Comparison of ENCODE assay signal across 8 cellular contexts in the genomic region with DNA sequence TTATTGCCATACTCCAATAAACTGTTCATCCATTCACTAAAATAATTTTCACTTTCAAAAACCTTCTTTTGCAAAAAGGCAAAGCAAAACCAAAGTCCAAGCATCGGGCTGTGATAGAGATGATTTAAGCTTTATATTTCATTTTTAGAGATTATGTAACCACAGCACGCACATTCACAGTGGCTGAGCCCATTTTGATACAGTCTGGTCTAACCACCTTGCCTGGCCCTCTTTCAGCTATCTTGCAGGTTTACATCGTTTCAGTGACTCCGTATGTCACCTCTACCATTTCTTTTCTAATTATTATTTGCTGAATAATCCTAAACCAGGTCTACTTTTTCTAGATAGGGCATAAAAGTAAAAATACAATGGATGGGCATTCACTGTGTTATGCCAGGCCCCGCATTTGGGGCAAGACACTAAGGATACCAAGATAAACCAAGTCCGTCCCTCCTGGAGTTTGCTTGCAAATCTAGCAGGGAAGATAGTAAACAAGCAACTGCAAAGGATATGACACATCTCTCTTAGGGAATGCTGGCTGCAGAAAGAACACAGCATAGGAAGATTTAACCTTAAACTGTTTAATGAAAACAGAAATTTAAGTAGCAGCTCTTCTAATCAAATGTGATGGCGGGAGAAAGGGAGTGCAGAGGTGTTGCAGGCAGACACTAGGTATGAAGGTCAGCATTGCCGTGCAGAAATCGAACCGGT. TPM values are rescaled to one million over a fixed set of nuclear protein-coding genes. Genes with fewer than 3 reads are reported as not detected.
DNase-seq lines count a peak whose midpoint lies in the region; ATAC-seq and TF ChIP-seq lines count a peak whose summit lies in the region.

No MANE protein-coding gene starts in this region.

- WGBS in adrenal gland, 4 donors: 24 to 31% (median 28%) methylated on average over 10 of the region's 10 CpGs
- 21 to 27% methylated on average over 9 to 10 of the region's 10 CpGs for WGBS in transverse colon (ENCODE audit: low coverage in 1 of 2), 2 donors

- DNase-seq in activated T-cell treated with anti-CD3 and anti-CD28 coated beads, Interleukin-2, amount 50 U/mL, for 4 hours: no peak
- no peak for DNase-seq in activated T-cell treated with anti-CD3 and anti-CD28 coated beads, Interleukin-2, amount 50 U/mL, for 1 hour
- peak in 1 of 7 donors; percentile 27 for DNase-seq in adrenal gland
- no peak for DNase-seq in kidney epithelial cell (ENCODE audit: low read depth)
- no peak for DNase-seq in transverse colon
- no peak for DNase-seq in NK-92 (lab: John Stamatoyannopoulos, UW; ENCODE audit: unreplicated experiment)
- no peak for DNase-seq in stimulated activated CD4-positive, alpha-beta T cell treated with anti-CD3 and anti-CD28 coated beads, Interleukin-4, amount 100 ng/mL, for 24 hours

- H3K27me3 ChIP-seq in adrenal gland: no peaks in the 10 kb centered on the region
- H3K27me3 ChIP-seq in kidney epithelial cell (ENCODE audit: control insufficient read depth, insufficient read depth, low read length): no peaks in the 10 kb centered on the region
- no peaks in the 10 kb centered on the region for H3K27me3 ChIP-seq in transverse colon

- in situ Hi-C loops in transverse colon (cut with MboI; ENCODE audit: low pct_ligation_motif_present in 1 of 4, low pct_unique_long_range_greater_than_20kb in 1 of 4, low sequenced_read_pairs in 3 of 4): loop anchor here in 1 of 4 donors (25.0 kb wide), 1 partner anchor 385 kb away; no protein-coding TSS in a partner anchor

- H3K9me3 ChIP-seq in adrenal gland (replicated peaks in 1 of 3) (no peaks in the 10 kb centered on the region), transverse colon (no peaks in the 10 kb centered on the region)

- TF ChIP-seq POLR2A in adrenal gland (IDR thresholded peaks at IDR 0.05) (no peak), transverse colon (IDR thresholded peaks at IDR 0.05) (no peak)

- no peaks in the 10 kb centered on the region for H3K9me3 Mint-ChIP-seq in activated T-cell treated with anti-CD3 and anti-CD28 coated beads, Interleukin-2, amount 50 U/mL, for 4 hours

- H3K4me1 ChIP-seq in adrenal gland (replicated peaks in 1 of 2) (peaks cover 35 to 45% of the 10 kb centered on the region in 2 donors), transverse colon (peaks cover 22 to 51% (median 38%) of the 10 kb centered on the region in 4 donors)

- peak overlapping the region; percentile 97 for H3K4me3 Mint-ChIP-seq in activated T-cell treated with anti-CD3 and anti-CD28 coated beads, Interleukin-2, amount 50 U/mL, for 4 hours

- TF ChIP-seq CTCF in adrenal gland (IDR thresholded peaks at IDR 0.05) (no peak), kidney epithelial cell (IDR thresholded peaks at IDR 0.05; ENCODE audit: insufficient read depth, low read length, poor library complexity, severe bottlenecking) (no peak), transverse colon (IDR thresholded peaks at IDR 0.05) (no peak)

- intact Hi-C loops in adrenal gland (cut with DNase I): loop anchor here in 1 of 2 donors (5.0 kb wide), 1 partner anchor 85 kb away; a partner anchor contains a TSS
- intact Hi-C loops in transverse colon (cut with DNase I; ENCODE audit: low total_unique reads): loop anchor here (5.0 kb wide), 1 partner anchor 175 kb away; a partner anchor contains a TSS

- peaks cover 52% of the 10 kb centered on the region for H3K4me1 Mint-ChIP-seq in activated T-cell treated with anti-CD3 and anti-CD28 coated beads, Interleukin-2, amount 50 U/mL, for 4 hours (ENCODE audit: low read depth)

- H3K27me3 Mint-ChIP-seq in activated T-cell treated with anti-CD3 and anti-CD28 coated beads, Interleukin-2, amount 50 U/mL, for 4 hours (ENCODE audit: low read depth): no peaks in the 10 kb centered on the region

- H3K27ac ChIP-seq in adrenal gland (peak overlapping the region; percentile 94 to 99 (median 98)), transverse colon (peak overlapping the region; percentile 99 to 100 (median 99))

- no peak for TF ChIP-seq EP300 in transverse colon (IDR thresholded peaks at IDR 0.05; ENCODE audit: low read depth)

- H3K36me3 Mint-ChIP-seq in activated T-cell treated with anti-CD3 and anti-CD28 coated beads, Interleukin-2, amount 50 U/mL, for 4 hours (ENCODE audit: insufficient read depth): peaks cover 15% of the 10 kb centered on the region

- no peak for ATAC-seq in activated T-cell treated with anti-CD3 and anti-CD28 coated beads, Interleukin-2, amount 50 U/mL, for 4 hours
- no peak for ATAC-seq in HG03469 (IDR thresholded peaks at IDR 0.05; ENCODE audit: unreplicated experiment)

- H3K36me3 ChIP-seq in adrenal gland (replicated peaks in 1 of 2) (no peaks in the 10 kb centered on the region), kidney epithelial cell (ENCODE audit: control insufficient read depth, insufficient read depth, low read length) (no peaks in the 10 kb centered on the region), transverse colon (no peaks in the 10 kb centered on the region)

- H3K4me3 ChIP-seq in adrenal gland: peak overlapping the region in 2 of 4 donors; percentile 92 to 96
- H3K4me3 ChIP-seq in kidney epithelial cell (ENCODE audit: low read depth, low read length): peak overlapping the region; percentile 93
- H3K4me3 ChIP-seq in transverse colon: peak overlapping the region; percentile 92 to 99 (median 94)

RNA-seq across cellular contexts. Expression of a gene that starts 1.7 kb away (rescaled TPM):
- total RNA-seq in activated T-cell treated with anti-CD3 and anti-CD28 coated beads, Interleukin-2, amount 50 U/mL, for 4 hours: 10 to 100 TPM; 38.0 to 39.5 (median 38.6) TPM
- 10 to 100 TPM; 11.2 to 25.6 (median 19.4) TPM for total RNA-seq in adrenal gland
- polyA plus RNA-seq in adrenal gland: 10 to 100 TPM in 1 of 3 donors, 1 to 10 TPM in 2; 8.5 to 25.3 (median 10.0) TPM
- total RNA-seq in kidney epithelial cell: 42.9 and 51.0 TPM in 2 replicates
- total RNA-seq in transverse colon: 100 to 1,000 TPM in 1 of 4 donors, 10 to 100 TPM in 2, 1 to 10 TPM in 1; 6.2 to 147 (median 35.1) TPM

RNA-seq across cellular contexts. Expression of a gene that starts 2.0 kb away (rescaled TPM):
- 1 to 10 TPM; 6.6 to 6.9 (median 6.7) TPM for total RNA-seq in activated T-cell treated with anti-CD3 and anti-CD28 coated beads, Interleukin-2, amount 50 U/mL, for 4 hours
- 10 to 100 TPM in 5 of 8 donors, 1 to 10 TPM in 3; 7.5 to 24.5 (median 12.3) TPM for total RNA-seq in adrenal gland
- polyA plus RNA-seq in adrenal gland: 10 to 100 TPM in 2 of 3 donors, 1 to 10 TPM in 1; 9.6 to 66.2 (median 38.1) TPM
- total RNA-seq in kidney epithelial cell: 9.0 and 12.3 TPM in 2 replicates
- 10 to 100 TPM in 3 of 4 donors, not detected in 1; 19.7 to 28.1 (median 24.6) TPM for total RNA-seq in transverse colon
